In the genomic region with DNA sequence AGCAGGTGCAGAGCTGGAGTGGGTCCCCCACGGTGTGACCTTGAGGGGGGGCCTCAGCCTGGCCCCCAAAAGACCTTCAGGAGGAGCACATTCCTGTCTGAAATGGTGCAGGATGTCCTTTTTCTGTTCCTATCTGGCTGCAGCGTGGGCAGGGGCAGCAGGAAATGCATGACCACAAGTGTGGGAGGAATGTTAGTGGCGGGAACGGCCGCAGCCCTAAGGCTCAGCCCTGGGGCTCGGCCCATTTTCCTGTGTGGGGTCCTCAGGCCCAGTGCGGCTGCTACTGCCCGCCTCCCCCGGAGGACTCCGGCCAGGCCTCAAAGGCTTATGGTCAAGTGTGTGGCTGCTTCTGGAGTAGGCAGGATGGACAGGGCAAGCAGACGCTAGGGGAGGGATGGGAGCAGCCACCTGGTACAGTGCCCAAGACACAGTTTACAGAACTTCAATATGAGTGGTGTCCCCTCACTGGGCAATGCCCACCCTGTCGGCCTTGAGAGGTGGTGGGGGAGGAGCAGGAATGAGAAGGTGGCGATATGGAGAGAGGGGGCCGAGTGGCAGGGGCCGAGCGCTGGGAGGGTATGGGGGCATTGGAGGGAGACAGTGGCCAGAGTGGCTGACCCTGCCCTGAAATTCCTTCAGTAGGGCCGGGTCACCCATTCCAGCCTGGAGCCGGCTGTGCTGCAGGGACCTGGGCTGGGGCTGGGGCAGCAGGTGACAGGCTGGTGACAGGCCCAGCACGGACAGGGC, we compare ENCODE assay signal across 15 cellular contexts.
DNase-seq lines count a peak whose midpoint lies in the region; ATAC-seq, FAIRE-seq and TF ChIP-seq lines count a peak whose summit lies in the region.
"Had no signal": no experiment of that assay in that cellular context is flagged by ENCODE, and none has a peak within 500 bp of the region (broad histone marks: within the 10 kb centered on the region; RNA-seq: fewer than 3 reads in every experiment).

No MANE protein-coding gene starts in this region.

- no peaks in the 10 kb centered on the region for H3K9me3 Mint-ChIP-seq in activated T-helper 17 cell treated with anti-CD3 and anti-CD28 coated beads, Interleukin-2, amount 50 U/mL, for 72 hours
- H3K9me3 Mint-ChIP-seq in mesothelial cell of epicardium (no peaks in the 10 kb centered on the region), immature natural killer cell (no peaks in the 10 kb centered on the region)

- no peaks in the 10 kb centered on the region for H3K36me3 Mint-ChIP-seq in activated T-helper 17 cell treated with anti-CD3 and anti-CD28 coated beads, Interleukin-2, amount 50 U/mL, for 72 hours (ENCODE audit: low read depth)
- peaks cover 11% of the 10 kb centered on the region for H3K36me3 Mint-ChIP-seq in mesothelial cell of epicardium
- H3K36me3 Mint-ChIP-seq in immature natural killer cell = no peaks in the 10 kb centered on the region

- H3K4me3 Mint-ChIP-seq in activated T-helper 17 cell treated with anti-CD3 and anti-CD28 coated beads, Interleukin-2, amount 50 U/mL, for 72 hours = no peak overlapping the region
- H3K4me3 Mint-ChIP-seq in mesothelial cell of epicardium = no peak overlapping the region
- no peak overlapping the region for H3K4me3 Mint-ChIP-seq in immature natural killer cell

- ATAC-seq in Right ventricle myocardium inferior (no peak), HG03196 (IDR thresholded peaks at IDR 0.05; ENCODE audit: unreplicated experiment) (no peak)
- peak; percentile 61 for ATAC-seq in activated T-helper 17 cell treated with anti-CD3 and anti-CD28 coated beads, Interleukin-2, amount 50 U/mL, for 72 hours (replicated peaks)
- ATAC-seq: left colon had no signal

- peaks cover 3% of the 10 kb centered on the region for H3K4me1 Mint-ChIP-seq in activated T-helper 17 cell treated with anti-CD3 and anti-CD28 coated beads, Interleukin-2, amount 50 U/mL, for 72 hours
- H3K4me1 Mint-ChIP-seq in mesothelial cell of epicardium (peaks cover 16% of the 10 kb centered on the region), immature natural killer cell (peaks cover 4 to 7% of the 10 kb centered on the region in 2 donors)

- peaks cover 4% of the 10 kb centered on the region for H3K27me3 Mint-ChIP-seq in activated T-helper 17 cell treated with anti-CD3 and anti-CD28 coated beads, Interleukin-2, amount 50 U/mL, for 72 hours
- H3K27me3 Mint-ChIP-seq in mesothelial cell of epicardium (ENCODE audit: low read depth) (no peaks in the 10 kb centered on the region), immature natural killer cell (ENCODE audit: low read depth in 3 of 3) (peaks cover 3 to 7% (median 4%) of the 10 kb centered on the region in 3 donors)

- intact Hi-C loops in Right ventricle myocardium inferior (cut with DNase I) (no loop called here), cardiac septum (cut with DNase I) (no loop called here)

- TF ChIP-seq CTCF in mesothelial cell of epicardium (IDR thresholded peaks at IDR 0.05; ENCODE audit: unreplicated experiment) = no peak

- FAIRE-seq in urothelium cell line (lab: Jason Lieb, UNC) = no peak
- FAIRE-seq: pancreas had no signal

- peak; percentile 54 for DNase-seq in Right ventricle myocardium inferior (ENCODE audit: missing footprints)
- no peak for DNase-seq in cardiac septum (ENCODE audit: low spot score)
- DNase-seq in iris pigment epithelial cell (ENCODE audit: low read depth) = peak; percentile 51
- peak; percentile 58 for DNase-seq in urothelium cell line (ENCODE audit: low spot score)
- no peak for DNase-seq in mesothelial cell of epicardium (ENCODE audit: low spot score in 2 of 2, unreplicated experiment in 2 of 2)
- DNase-seq in immature natural killer cell = no peak
- DNase-seq: activated CD4-positive, alpha-beta T cell treated with anti-CD3 and anti-CD28 coated beads for 1 hour; activated gamma-delta T cell; NCI-H1105 treated with DMSO at 0.1 percent for 48 hours; NCI-H524 treated with DMSO at 0.1 percent for 48 hours; SHP77 treated with DMSO at 0.1 percent for 48 hours had no signal

- H3K27ac Mint-ChIP-seq in activated T-helper 17 cell treated with anti-CD3 and anti-CD28 coated beads, Interleukin-2, amount 50 U/mL, for 72 hours = no peak overlapping the region
- H3K27ac Mint-ChIP-seq in mesothelial cell of epicardium (no peak overlapping the region), immature natural killer cell (no peak overlapping the region)

Comparison
In these comparisons a context has a peak if more than half of its experiments do, and no peak if none do; other contexts are left out.
1. DNase-seq: peak in Right ventricle myocardium inferior (single experiment), iris pigment epithelial cell (single experiment) and urothelium cell line (single experiment); none in cardiac septum (single experiment), mesothelial cell of epicardium (0 of 2) and immature natural killer cell (0 of 3).